ENCODE assay signal across 17 cellular contexts in the genomic region with DNA sequence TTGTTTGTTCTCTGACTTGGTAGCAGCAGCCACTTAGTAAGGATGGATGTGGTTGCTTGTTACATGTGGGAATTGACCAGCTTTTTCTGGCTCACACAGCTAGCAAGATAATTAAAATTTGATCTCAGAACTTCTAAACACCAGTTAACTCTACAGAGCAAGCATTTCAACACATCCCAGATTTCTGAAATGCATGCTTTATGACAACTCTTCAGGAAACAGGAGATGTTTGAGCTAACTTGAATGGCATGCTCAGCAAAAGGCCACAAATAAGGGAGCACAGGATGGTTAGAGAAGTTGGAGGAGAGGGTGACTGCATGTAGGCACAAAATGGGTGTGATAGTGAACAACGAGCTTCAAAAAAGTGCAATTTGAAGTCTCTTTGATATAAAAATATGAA.
"Had no signal": no experiment of that assay in that cellular context is flagged by ENCODE, and none has a peak within 500 bp of the region (broad histone marks: within the 10 kb centered on the region; RNA-seq: fewer than 3 reads in every experiment).

No MANE protein-coding gene starts in this region.

- H3K4me3 ChIP-seq: coronary artery, gastroesophageal sphincter, hepatocyte, neural progenitor cell, ovary, right atrium auricular region, sigmoid colon, smooth muscle cell had no signal

- ATAC-seq: gastroesophageal sphincter; left lobe of liver; natural killer cell treated with Interleukin-12 subunit alpha and Interleukin-12 subunit beta and Interleukin-15 and Interleukin-18, amount 100 ng/mL, for 72 hours had no signal

- H3K4me3 Mint-ChIP-seq: endodermal cell; mesothelial cell of epicardium; natural killer cell treated with Interleukin-12 subunit alpha and Interleukin-12 subunit beta and Interleukin-15 and Interleukin-18, amount 100 ng/mL, for 72 hours; neural progenitor cell had no signal

- H3K4me2 ChIP-seq: hepatocyte, neural progenitor cell, smooth muscle cell had no signal

- H3K9me3 ChIP-seq: ovary had no signal

- H2AFZ ChIP-seq: hepatocyte, neural progenitor cell had no signal

- H3K27me3 ChIP-seq: gastroesophageal sphincter, hepatocyte, neural progenitor cell, ovary, right atrium auricular region, sigmoid colon had no signal

- H3K4me1 Mint-ChIP-seq: neural progenitor cell had no signal

- H3K36me3 Mint-ChIP-seq: neural progenitor cell had no signal

- H3K36me3 ChIP-seq: gastroesophageal sphincter, neural progenitor cell, ovary, right atrium auricular region, sigmoid colon had no signal

- H3K9ac ChIP-seq: neural progenitor cell had no signal

- H3K27ac Mint-ChIP-seq: endodermal cell; mesothelial cell of epicardium; natural killer cell treated with Interleukin-12 subunit alpha and Interleukin-12 subunit beta and Interleukin-15 and Interleukin-18, amount 100 ng/mL, for 72 hours; neural progenitor cell had no signal

- H3K27ac ChIP-seq: coronary artery, gastroesophageal sphincter, hepatocyte, neural progenitor cell, ovary, right atrium auricular region, sigmoid colon had no signal

- H3K79me2 ChIP-seq: hepatocyte had no signal

- H3K27me3 Mint-ChIP-seq: natural killer cell treated with Interleukin-12 subunit alpha and Interleukin-12 subunit beta and Interleukin-15 and Interleukin-18, amount 100 ng/mL, for 72 hours had no signal

- DNase-seq: effector CD4-positive, alpha-beta T cell; endodermal cell; nucleus accumbens; ovary; sigmoid colon; stimulated activated CD4-positive, alpha-beta T cell treated with anti-CD3 and anti-CD28 coated beads, Interleukin-2, amount 100 ng/mL, for 48 hours; stimulated activated naive CD4-positive, alpha-beta T cell treated with Interleukin-2 at 50 U/mL for 16 hours; trophoblast cell had no signal

- H3K4me1 ChIP-seq: gastroesophageal sphincter, neural progenitor cell, right atrium auricular region, sigmoid colon had no signal
